Comparison of ENCODE assay signal across 9 cellular contexts in the genomic region with DNA sequence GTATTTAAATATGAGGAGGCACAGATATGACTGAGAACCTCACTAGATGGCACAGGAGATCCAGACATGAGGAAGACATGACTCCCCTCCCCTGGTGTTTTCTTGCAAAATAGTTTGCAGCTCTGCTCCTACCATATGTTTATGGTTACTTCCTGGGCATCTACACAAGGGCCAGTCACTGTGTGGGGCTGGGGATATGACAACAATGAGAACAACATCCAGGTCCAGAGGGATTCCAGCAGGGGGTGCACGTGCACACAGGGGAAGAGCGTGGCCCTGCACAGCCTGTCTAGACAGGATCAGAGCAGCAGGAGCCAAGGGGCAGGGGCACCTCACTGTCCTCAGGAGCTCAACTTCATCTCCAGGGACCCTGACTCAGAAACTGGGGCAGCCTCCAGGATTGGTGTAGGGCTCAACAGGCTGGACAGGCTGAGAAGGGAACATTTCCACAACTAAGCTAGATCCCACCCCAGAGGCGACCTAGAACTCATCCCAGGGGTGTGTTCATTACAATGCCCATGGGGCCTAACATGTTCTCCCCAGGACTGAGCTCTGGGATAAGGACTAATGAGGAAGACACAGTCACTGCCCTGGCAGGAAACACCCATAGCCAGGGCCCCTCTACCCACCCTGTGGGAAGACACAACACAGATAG. TPM values are rescaled to one million over a fixed set of nuclear protein-coding genes. Genes with fewer than 3 reads are reported as not detected.
DNase-seq lines count a peak whose midpoint lies in the region; ATAC-seq, FAIRE-seq and TF ChIP-seq lines count a peak whose summit lies in the region.
"Not testable (repeated sequence)": the region's sequence is repeated elsewhere in the genome, so short reads cannot be mapped to it uniquely, and the experiment has no call there.
"Had no signal": no experiment of that assay in that cellular context is flagged by ENCODE, and none has a peak within 500 bp of the region (broad histone marks: within the 10 kb centered on the region; RNA-seq: fewer than 3 reads in every experiment).

No MANE protein-coding gene starts in this region.

- POLR2A ChIA-PET in endothelial cell of umbilical vein (lab: Charles Lee): not testable (repeated sequence)

- H2AFZ ChIP-seq in endothelial cell of umbilical vein (ENCODE audit: low read depth, low read length): not testable (repeated sequence)

- CTCF ChIA-PET in endothelial cell of umbilical vein (lab: Charles Lee): interaction anchor here (1.2 to 1.6 kb wide), 4 partner anchors 23 to 222 kb away, joined by 3 to 10 read pairs (median 4); no protein-coding TSS in a partner anchor

- not testable (repeated sequence) for H4K20me1 ChIP-seq in endothelial cell of umbilical vein (replicated peaks; ENCODE audit: control insufficient read depth, extremely low read depth, insufficient read depth, low read length)

- H3K79me2 ChIP-seq in endothelial cell of umbilical vein (ENCODE audit: control insufficient read depth, insufficient read depth, low read length): not testable (repeated sequence)

- dilution Hi-C loops in endothelial cell of umbilical vein (cut with MboI; ENCODE audit: extremely low pct_ligation_motif_present, low sequenced_read_pairs): not testable (repeated sequence)

- not testable (repeated sequence) for H3K27me3 ChIP-seq in endothelial cell of umbilical vein (ENCODE audit: control insufficient read depth in 2 of 2, insufficient read depth in 2 of 2, low read length in 2 of 2); lower lobe of right lung (ENCODE audit: low read depth)

- not testable (repeated sequence) for H3K4me1 ChIP-seq in endothelial cell of umbilical vein (ENCODE audit: control insufficient read depth, extremely low read depth, insufficient read depth, low read length); lower lobe of right lung

- H3K9me3 ChIP-seq in endothelial cell of umbilical vein (replicated peaks; ENCODE audit: control insufficient read depth, insufficient read depth, low read length); lower lobe of right lung: not testable (repeated sequence)

- TF ChIP-seq POLR2A in endothelial cell of umbilical vein (IDR thresholded peaks at IDR 0.05; ENCODE audit: low read depth, low read length): not testable (repeated sequence)

- ATAC-seq in lower lobe of right lung: peak; percentile 61 to 78

- intact Hi-C loops in endothelial cell of umbilical vein (cut with micrococcal nuclease): loop anchor here (5.0 kb wide), 1 partner anchor 220 kb away; no protein-coding TSS in a partner anchor
- intact Hi-C loops in lower lobe of right lung (cut with DNase I): not testable (repeated sequence)

- not testable (repeated sequence) for H3K9ac ChIP-seq in endothelial cell of umbilical vein (replicated peaks; ENCODE audit: extremely low read depth, insufficient read depth, low read length)

- not testable (repeated sequence) for H3K9me1 ChIP-seq in endothelial cell of umbilical vein (replicated peaks; ENCODE audit: control insufficient read depth, extremely low read depth, insufficient read depth, low read length)

- H3K27ac ChIP-seq in endothelial cell of umbilical vein (ENCODE audit: insufficient read depth, low read depth, low read length); lower lobe of right lung: not testable (repeated sequence)

- FAIRE-seq in endothelial cell of umbilical vein (lab: Jason Lieb, UNC): not testable (repeated sequence)

- not testable (repeated sequence) for H3K4me3 ChIP-seq in AG09309 (ENCODE audit: control insufficient read depth, low read depth, low read length); endothelial cell of umbilical vein (replicated peaks in 1 of 3; ENCODE audit: insufficient read depth in 1 of 3, low read depth in 1 of 3, low read length in 3 of 3); lower lobe of right lung

- TF ChIP-seq CTCF in AG09309 (IDR thresholded peaks at IDR 0.05; ENCODE audit: control insufficient read depth, insufficient read depth, low read depth, low read length, missing control alignments) (peak; percentile 45), GM12873 (IDR thresholded peaks at IDR 0.05; ENCODE audit: insufficient read depth, low read depth, low read length, missing control alignments) (peak; percentile 69), endothelial cell of umbilical vein (IDR thresholded peaks at IDR 0.05; ENCODE audit: extremely low read depth in 1 of 2, insufficient read depth in 1 of 2, low read depth in 1 of 2, low read length in 2 of 2) (peak; percentile 39 to 50), lower lobe of right lung (IDR thresholded peaks at IDR 0.05) (peak; percentile 21)

- peak; percentile 2 for DNase-seq in AG09309 (ENCODE audit: low read depth)
- peak; percentile 13 to 32 for DNase-seq in NCI-H526 (lab: John Stamatoyannopoulos, UW)
- DNase-seq in UCSD-AML1 (lab: John Stamatoyannopoulos, UW; ENCODE audit: unreplicated experiment): peak; percentile 69
- peak; percentile 28 to 41 for DNase-seq in activated T-helper 1 cell treated with anti-CD3 and anti-CD28 coated beads, Interleukin-2, amount 50 U/mL, for 16 hours (ENCODE audit: low read depth in 1 of 2, low spot score in 1 of 2)
- peak; percentile 27 for DNase-seq in endothelial cell of umbilical vein (ENCODE audit: low read depth, low spot score)
- DNase-seq in lower lobe of right lung: peak; percentile 52
- peak; percentile 49 to 53 for DNase-seq in stimulated activated CD4-positive, alpha-beta T cell treated with anti-CD3 and anti-CD28 coated beads, Interleukin-2, amount 100 ng/mL, for 48 hours

- H3K4me2 ChIP-seq in endothelial cell of umbilical vein (ENCODE audit: insufficient read depth, low read length): not testable (repeated sequence)

- not testable (repeated sequence) for BruUV-seq in endothelial cell of umbilical vein (replicated peaks; lab: Mats Ljungman, UMichigan)

- not testable (repeated sequence) for H3K36me3 ChIP-seq in endothelial cell of umbilical vein (ENCODE audit: control insufficient read depth in 2 of 2, extremely low read depth in 1 of 2, insufficient read depth in 2 of 2, low read length in 2 of 2); lower lobe of right lung

RNA-seq across cellular contexts. Expression of a gene that starts 4.6 kb away (rescaled TPM):
- total RNA-seq in endothelial cell of umbilical vein (0.32 TPM in 1 of 2 replicates, not detected in the other), lower lobe of right lung (1.6 TPM)
- polyA plus RNA-seq in endothelial cell of umbilical vein: 0.25 and 0.29 TPM in 2 replicates
- 0.06 TPM in 1 of 2 replicates, not detected in the other for polyA plus RNA-seq in endothelial cell of umbilical vein (2011; cell fraction: cytosol; rRNA removed)
- 3.3 TPM in 2 replicates for polyA plus RNA-seq in endothelial cell of umbilical vein (2011; cell fraction: nucleus; rRNA removed)
- not detected in 2 replicates for polyA plus RNA-seq in endothelial cell of umbilical vein (2012)
- not detected in 2 replicates for polyA minus RNA-seq in endothelial cell of umbilical vein
- not detected for polyA minus RNA-seq in endothelial cell of umbilical vein (2011; cell fraction: cytosol; rRNA and poly(A)+ RNA removed)
- 0.77 TPM in 2 replicates for polyA minus RNA-seq in endothelial cell of umbilical vein (2011; cell fraction: nucleus; rRNA and poly(A)+ RNA removed)

RNA-seq across cellular contexts. Expression of a gene that starts 47.4 kb away (rescaled TPM):
- total RNA-seq in endothelial cell of umbilical vein (not detected in 2 replicates), lower lobe of right lung (not detected)
- polyA plus RNA-seq in endothelial cell of umbilical vein: not detected in 2 replicates
- not detected in 2 replicates for polyA plus RNA-seq in endothelial cell of umbilical vein (2011; cell fraction: cytosol; rRNA removed)
- polyA plus RNA-seq in endothelial cell of umbilical vein (2011; cell fraction: nucleus; rRNA removed): not detected in 2 replicates
- polyA plus RNA-seq in endothelial cell of umbilical vein (2012): not detected in 2 replicates
- not detected in 2 replicates for polyA minus RNA-seq in endothelial cell of umbilical vein
- not detected for polyA minus RNA-seq in endothelial cell of umbilical vein (2011; cell fraction: cytosol; rRNA and poly(A)+ RNA removed)
- polyA minus RNA-seq in endothelial cell of umbilical vein (2011; cell fraction: nucleus; rRNA and poly(A)+ RNA removed): not detected in 2 replicates
- total RNA-seq: skeletal muscle tissue had no signal

Comparison
In these comparisons a context has a peak if more than half of its experiments do, and no peak if none do; other contexts are left out.
1. DNase-seq: peak in every context shown above with its lines; median percentile 69 in UCSD-AML1; 52 in lower lobe of right lung; 51 in stimulated activated CD4-positive, alpha-beta T cell treated with anti-CD3 and anti-CD28 coated beads, Interleukin-2, amount 100 ng/mL, for 48 hours; 34 in activated T-helper 1 cell treated with anti-CD3 and anti-CD28 coated beads, Interleukin-2, amount 50 U/mL, for 16 hours; 27 in endothelial cell of umbilical vein; 22 in NCI-H526; 2 in AG09309.